12 cellular contexts compared by ENCODE assay signal in the genomic region with DNA sequence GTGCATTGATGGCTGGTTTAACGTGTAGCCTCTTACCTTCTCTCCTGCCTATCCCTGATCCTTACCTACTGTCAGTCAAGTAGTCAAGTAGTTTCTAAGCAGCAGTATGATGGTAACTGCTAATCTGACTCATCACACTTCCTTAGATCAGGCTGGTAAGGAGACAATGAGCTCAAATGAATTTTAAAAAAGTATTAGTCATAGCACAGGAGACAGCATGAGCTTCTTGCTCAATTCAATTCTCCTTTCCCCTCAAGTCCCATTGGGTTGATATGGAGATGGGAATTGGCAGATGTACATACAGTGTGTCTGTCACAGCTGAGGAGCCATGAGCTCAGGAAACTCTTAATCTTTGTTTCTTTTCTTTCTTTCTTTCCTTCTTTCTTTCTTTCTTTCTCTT.
DNase-seq lines count a peak whose midpoint lies in the region; ATAC-seq, FAIRE-seq and TF ChIP-seq lines count a peak whose summit lies in the region.
"Had no signal": no experiment of that assay in that cellular context is flagged by ENCODE, and none has a peak within 500 bp of the region (broad histone marks: within the 10 kb centered on the region; RNA-seq: fewer than 3 reads in every experiment).

No MANE protein-coding gene starts in this region.

- peaks cover 6% of the 10 kb centered on the region for H3K4me1 ChIP-seq in astrocyte (ENCODE audit: insufficient read depth, low read length)
- H3K4me1 ChIP-seq: esophagus muscularis mucosa had no signal

- H3K4me2 ChIP-seq in astrocyte (ENCODE audit: low read length) = no peak overlapping the region

- DNase-seq in AG08395 (ENCODE audit: low spot score) (peak; percentile 61), HTR-8/SVneo (ENCODE audit: insufficient read length, low spot score) (peak; percentile 12), astrocyte (ENCODE audit: low read depth) (peak; percentile 76), iPS DF 19.7 (ENCODE audit: low read depth, low spot score) (peak; percentile 3), WTC11 (ENCODE audit: low spot score) (no peak), DMS114 treated with DMSO at 0.1 percent for 48 hours (lab: John Stamatoyannopoulos, UW; ENCODE audit: unreplicated experiment) (no peak)
- DNase-seq in activated T-helper 2 cell treated with anti-CD3 and anti-CD28 coated beads, Interferon-gamma antibody, Interleukin-2, Interleukin-4, amounts not matched to agents 10 μg/mL and 5 μg/mL and 100 μg/mL, durations not matched to agents 14 hours and 24 hours and 36 hours (ENCODE audit: low spot score) = no peak
- DNase-seq in activated T-cell treated with anti-CD3 and anti-CD28 coated beads, Interleukin-2, amount 50 U/mL, for 72 hours = no peak
- DNase-seq: CD4-positive, alpha-beta T cell had no signal

- H3K79me2 ChIP-seq in astrocyte (ENCODE audit: insufficient read depth, low read length) = no peaks in the 10 kb centered on the region

- H3K9me3 Mint-ChIP-seq in astrocyte (ENCODE audit: unreplicated experiment) (no peaks in the 10 kb centered on the region), WTC11 (no peaks in the 10 kb centered on the region)
- H3K9me3 Mint-ChIP-seq in activated T-helper 2 cell treated with anti-CD3 and anti-CD28 coated beads, Interferon-gamma antibody, Interleukin-2, Interleukin-4, amounts not matched to agents 10 μg/mL and 5 μg/mL and 100 μg/mL, durations not matched to agents 14 hours and 24 hours and 36 hours = peaks cover 23% of the 10 kb centered on the region
- peaks cover 5 to 10% of the 10 kb centered on the region in 2 donors for H3K9me3 Mint-ChIP-seq in activated T-cell treated with anti-CD3 and anti-CD28 coated beads, Interleukin-2, amount 50 U/mL, for 72 hours

- no peak overlapping the region for H2AFZ ChIP-seq in astrocyte (ENCODE audit: low read depth, low read length)

- peak overlapping the region; percentile 9 for H3K27ac ChIP-seq in astrocyte (ENCODE audit: low read depth, low read length)
- H3K27ac ChIP-seq: esophagus muscularis mucosa had no signal

- H3K27ac Mint-ChIP-seq in astrocyte (ENCODE audit: unreplicated experiment) (peak overlapping the region; percentile 79), WTC11 (no peak overlapping the region)
- H3K27ac Mint-ChIP-seq in activated T-helper 2 cell treated with anti-CD3 and anti-CD28 coated beads, Interferon-gamma antibody, Interleukin-2, Interleukin-4, amounts not matched to agents 10 μg/mL and 5 μg/mL and 100 μg/mL, durations not matched to agents 14 hours and 24 hours and 36 hours = no peak overlapping the region
- no peak overlapping the region for H3K27ac Mint-ChIP-seq in activated T-cell treated with anti-CD3 and anti-CD28 coated beads, Interleukin-2, amount 50 U/mL, for 72 hours
- H3K27ac Mint-ChIP-seq: CD4-positive, alpha-beta T cell had no signal

- no peaks in the 10 kb centered on the region for H3K36me3 Mint-ChIP-seq in astrocyte (ENCODE audit: low read depth, unreplicated experiment)
- no peaks in the 10 kb centered on the region for H3K36me3 Mint-ChIP-seq in WTC11
- no peaks in the 10 kb centered on the region for H3K36me3 Mint-ChIP-seq in activated T-helper 2 cell treated with anti-CD3 and anti-CD28 coated beads, Interferon-gamma antibody, Interleukin-2, Interleukin-4, amounts not matched to agents 10 μg/mL and 5 μg/mL and 100 μg/mL, durations not matched to agents 14 hours and 24 hours and 36 hours (ENCODE audit: low read depth)
- no peaks in the 10 kb centered on the region for H3K36me3 Mint-ChIP-seq in activated T-cell treated with anti-CD3 and anti-CD28 coated beads, Interleukin-2, amount 50 U/mL, for 72 hours (ENCODE audit: insufficient read depth in 2 of 2)
- H3K36me3 Mint-ChIP-seq: IgD-negative memory B cell had no signal

- H3K27me3 ChIP-seq in astrocyte (ENCODE audit: insufficient read depth, low read length) = no peaks in the 10 kb centered on the region
- H3K27me3 ChIP-seq: esophagus muscularis mucosa had no signal

- intact Hi-C loops in activated T-helper 2 cell treated with anti-CD3 and anti-CD28 coated beads, Interferon-gamma antibody, Interleukin-2, Interleukin-4, amounts not matched to agents 10 μg/mL and 5 μg/mL and 100 μg/mL, durations not matched to agents 14 hours and 24 hours and 36 hours (cut with micrococcal nuclease) = no loop called here

- FAIRE-seq in HTR-8/SVneo (lab: Jason Lieb, UNC) (no peak), astrocyte (lab: Jason Lieb, UNC) (no peak)
- FAIRE-seq: GM12892 had no signal

- no peaks in the 10 kb centered on the region for H4K20me1 ChIP-seq in astrocyte (ENCODE audit: insufficient read depth, low read length)

- POLR2A ChIA-PET in WTC11 (lab: Charles Lee) = no interaction called here

- no peaks in the 10 kb centered on the region for H3K27me3 Mint-ChIP-seq in astrocyte (ENCODE audit: low read depth, unreplicated experiment)
- H3K27me3 Mint-ChIP-seq in WTC11 (ENCODE audit: low read depth) = no peaks in the 10 kb centered on the region
- no peaks in the 10 kb centered on the region for H3K27me3 Mint-ChIP-seq in activated T-helper 2 cell treated with anti-CD3 and anti-CD28 coated beads, Interferon-gamma antibody, Interleukin-2, Interleukin-4, amounts not matched to agents 10 μg/mL and 5 μg/mL and 100 μg/mL, durations not matched to agents 14 hours and 24 hours and 36 hours (ENCODE audit: low read depth)
- no peaks in the 10 kb centered on the region for H3K27me3 Mint-ChIP-seq in activated T-cell treated with anti-CD3 and anti-CD28 coated beads, Interleukin-2, amount 50 U/mL, for 72 hours (ENCODE audit: low read depth)
- H3K27me3 Mint-ChIP-seq: CD4-positive, alpha-beta T cell; IgD-negative memory B cell had no signal

- CTCF ChIA-PET in WTC11 (lab: Charles Lee) = no interaction called here

- no peak overlapping the region for H3K4me3 ChIP-seq in astrocyte (ENCODE audit: insufficient read depth, low read depth, low read length)
- H3K4me3 ChIP-seq: esophagus muscularis mucosa had no signal

- ATAC-seq in WTC11 = no peak
- ATAC-seq in activated T-cell treated with anti-CD3 and anti-CD28 coated beads, Interleukin-2, amount 50 U/mL, for 72 hours (replicated peaks in 1 of 2) = no peak

- no peak for TF ChIP-seq CTCF in astrocyte (IDR thresholded peaks at IDR 0.05; ENCODE audit: insufficient read depth, low read depth, low read length)
- TF ChIP-seq CTCF in WTC11 (IDR thresholded peaks at IDR 0.05) = no peak

- H3K4me1 Mint-ChIP-seq in astrocyte (ENCODE audit: low read depth, unreplicated experiment) (peaks cover 8% of the 10 kb centered on the region), WTC11 (no peaks in the 10 kb centered on the region)
- no peaks in the 10 kb centered on the region for H3K4me1 Mint-ChIP-seq in activated T-helper 2 cell treated with anti-CD3 and anti-CD28 coated beads, Interferon-gamma antibody, Interleukin-2, Interleukin-4, amounts not matched to agents 10 μg/mL and 5 μg/mL and 100 μg/mL, durations not matched to agents 14 hours and 24 hours and 36 hours (ENCODE audit: low read depth)
- no peaks in the 10 kb centered on the region for H3K4me1 Mint-ChIP-seq in activated T-cell treated with anti-CD3 and anti-CD28 coated beads, Interleukin-2, amount 50 U/mL, for 72 hours (ENCODE audit: low read depth)
- H3K4me1 Mint-ChIP-seq: IgD-negative memory B cell had no signal

- H3K36me3 ChIP-seq in astrocyte (ENCODE audit: insufficient read depth, low read length) = no peaks in the 10 kb centered on the region
- H3K36me3 ChIP-seq: esophagus muscularis mucosa had no signal

- H3K4me3 Mint-ChIP-seq in astrocyte (ENCODE audit: unreplicated experiment) (no peak overlapping the region), WTC11 (no peak overlapping the region)
- no peak overlapping the region for H3K4me3 Mint-ChIP-seq in activated T-helper 2 cell treated with anti-CD3 and anti-CD28 coated beads, Interferon-gamma antibody, Interleukin-2, Interleukin-4, amounts not matched to agents 10 μg/mL and 5 μg/mL and 100 μg/mL, durations not matched to agents 14 hours and 24 hours and 36 hours (ENCODE audit: low read depth)
- no peak overlapping the region for H3K4me3 Mint-ChIP-seq in activated T-cell treated with anti-CD3 and anti-CD28 coated beads, Interleukin-2, amount 50 U/mL, for 72 hours
- H3K4me3 Mint-ChIP-seq: CD4-positive, alpha-beta T cell; IgD-negative memory B cell had no signal

- H3K9me3 ChIP-seq in astrocyte (ENCODE audit: insufficient read depth, low read depth, low read length) = no peaks in the 10 kb centered on the region
- H3K9me3 ChIP-seq: esophagus muscularis mucosa had no signal

- H3K9ac ChIP-seq in astrocyte (ENCODE audit: low read length) = no peak overlapping the region

TF ChIP-seq in WTC11, 78 proteins besides CTCF, POLR2A, EP300 and RAD21:
- TF ChIP-seq CBFB (CRISPR knock-in tag; IDR thresholded peaks at IDR 0.05; ENCODE audit: low read depth) (no peak), FOXP4 (CRISPR knock-in tag; IDR thresholded peaks at IDR 0.05) (no peak), JAZF1 (CRISPR knock-in tag; IDR thresholded peaks at IDR 0.05) (no peak)

Comparison
In these comparisons a context has a peak if more than half of its experiments do, and no peak if none do; other contexts are left out.
1. DNase-seq: peak in AG08395 (single experiment), HTR-8/SVneo (single experiment), astrocyte (single experiment) and iPS DF 19.7 (single experiment); none in WTC11 (single experiment), activated T-helper 2 cell treated with anti-CD3 and anti-CD28 coated beads, Interferon-gamma antibody, Interleukin-2, Interleukin-4, amounts not matched to agents 10 μg/mL and 5 μg/mL and 100 μg/mL, durations not matched to agents 14 hours and 24 hours and 36 hours (single experiment), DMS114 treated with DMSO at 0.1 percent for 48 hours (single experiment) and activated T-cell treated with anti-CD3 and anti-CD28 coated beads, Interleukin-2, amount 50 U/mL, for 72 hours (0 of 2).